Comparison of ENCODE assay signal across 2 cellular contexts in the genomic region with DNA sequence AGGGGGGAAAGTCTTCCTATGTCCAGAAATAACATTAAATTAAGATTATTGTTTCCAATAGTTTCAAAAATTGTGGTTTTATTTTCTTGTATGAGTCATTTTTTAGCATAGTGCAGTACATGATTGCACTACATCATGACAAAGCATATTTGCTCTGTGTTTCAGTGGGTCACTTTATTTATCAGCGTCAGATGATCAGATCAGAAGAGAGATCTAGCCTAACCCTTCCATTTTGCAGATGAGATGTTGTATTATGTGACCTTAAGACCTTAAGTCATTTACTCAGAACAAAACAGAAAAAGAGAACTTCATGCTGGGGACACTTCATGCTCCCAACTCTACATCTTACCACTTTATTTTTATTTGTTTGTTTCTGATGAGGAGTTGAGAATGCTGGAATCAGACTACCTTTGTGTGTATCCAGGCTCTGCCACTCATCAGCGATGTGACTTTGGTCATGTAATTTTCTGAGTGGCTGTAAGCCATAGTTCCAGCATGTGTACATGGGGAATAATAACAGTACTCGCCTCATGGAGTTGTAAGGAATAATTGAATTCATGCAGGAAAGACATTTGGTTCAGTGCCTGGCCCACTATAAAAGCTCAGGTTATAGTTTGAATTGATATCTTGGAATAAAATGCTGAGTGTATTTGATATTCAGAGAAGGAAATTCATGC.
TF ChIP-seq lines count a peak whose summit lies in the region.

No MANE protein-coding gene starts in this region.

TF ChIP-seq in IMR-90, 13 proteins besides CTCF, POLR2A, EP300 and RAD21:
- peak; percentile 79 for TF ChIP-seq CEBPB (IDR thresholded peaks at IDR 0.05; ENCODE audit: low read depth, low read length)
- TF ChIP-seq USF2 (IDR thresholded peaks at IDR 0.05; ENCODE audit: low read depth, low read length): no peak
- peak; percentile 87 for TF ChIP-seq MAFK (IDR thresholded peaks at IDR 0.05; ENCODE audit: low read depth, low read length)
- no peak for TF ChIP-seq RFX5 (IDR thresholded peaks at IDR 0.05; ENCODE audit: low read depth, low read length)
- TF ChIP-seq NFE2L2 (IDR thresholded peaks at IDR 0.05; ENCODE audit: low read depth, low read length): peak; percentile 98
- no peak for TF ChIP-seq CHD1 (IDR thresholded peaks at IDR 0.05; ENCODE audit: low read depth, low read length)
- no peak for TF ChIP-seq SMC3 (IDR thresholded peaks at IDR 0.05; ENCODE audit: low read depth, low read length)
- no peak for TF ChIP-seq RCOR1 (IDR thresholded peaks at IDR 0.05; ENCODE audit: insufficient replicate concordance, low read length)
- TF ChIP-seq MXI1 (IDR thresholded peaks at IDR 0.05; ENCODE audit: borderline replicate concordance, low read depth, low read length): no peak
- TF ChIP-seq FOS (IDR thresholded peaks at IDR 0.05; ENCODE audit: low read depth, low read length): peak; percentile 77

TF ChIP-seq in GM12878, 131 proteins besides CTCF, POLR2A, EP300 and RAD21:
- no peak for TF ChIP-seq IRF3 (IDR thresholded peaks at IDR 0.05)
- 0 out of 2 replicates have a peak, but pooled peaks have one; percentile 8 for TF ChIP-seq JUNB (IDR thresholded peaks at IDR 0.05)
- no peak for TF ChIP-seq SMAD1 (IDR thresholded peaks at IDR 0.05; ENCODE audit: low read depth, partially characterized antibody)
- no peak for TF ChIP-seq ETV6 (conservative IDR thresholded peaks at IDR 0.05 in 1 of 2, IDR thresholded peaks at IDR 0.05 in 1 of 2; ENCODE audit: borderline replicate concordance in 1 of 2, low read depth in 1 of 2)
TF ChIP-seq in GM12878: peak in this region for 1.
